In genomic region chr13:27304099-27304498, GRCh38 we compare ENCODE assay signal across 1 cellular context.
TF ChIP-seq lines count a peak whose summit lies in the region.

No MANE protein-coding gene starts in this region.

TF ChIP-seq in HEK293, 187 proteins besides CTCF, POLR2A, EP300 and RAD21 (continued from another document):
- TF ChIP-seq, protein P1, sequence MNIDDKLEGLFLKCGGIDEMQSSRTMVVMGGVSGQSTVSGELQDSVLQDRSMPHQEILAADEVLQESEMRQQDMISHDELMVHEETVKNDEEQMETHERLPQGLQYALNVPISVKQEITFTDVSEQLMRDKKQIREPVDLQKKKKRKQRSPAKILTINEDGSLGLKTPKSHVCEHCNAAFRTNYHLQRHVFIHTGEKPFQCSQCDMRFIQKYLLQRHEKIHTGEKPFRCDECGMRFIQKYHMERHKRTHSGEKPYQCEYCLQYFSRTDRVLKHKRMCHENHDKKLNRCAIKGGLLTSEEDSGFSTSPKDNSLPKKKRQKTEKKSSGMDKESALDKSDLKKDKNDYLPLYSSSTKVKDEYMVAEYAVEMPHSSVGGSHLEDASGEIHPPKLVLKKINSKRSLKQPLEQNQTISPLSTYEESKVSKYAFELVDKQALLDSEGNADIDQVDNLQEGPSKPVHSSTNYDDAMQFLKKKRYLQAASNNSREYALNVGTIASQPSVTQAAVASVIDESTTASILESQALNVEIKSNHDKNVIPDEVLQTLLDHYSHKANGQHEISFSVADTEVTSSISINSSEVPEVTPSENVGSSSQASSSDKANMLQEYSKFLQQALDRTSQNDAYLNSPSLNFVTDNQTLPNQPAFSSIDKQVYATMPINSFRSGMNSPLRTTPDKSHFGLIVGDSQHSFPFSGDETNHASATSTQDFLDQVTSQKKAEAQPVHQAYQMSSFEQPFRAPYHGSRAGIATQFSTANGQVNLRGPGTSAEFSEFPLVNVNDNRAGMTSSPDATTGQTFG (tag by site-specific recombination; IDR thresholded peaks at IDR 0.05; ENCODE audit: borderline replicate concordance) = no peak
- TF ChIP-seq ZNF629 (tag by site-specific recombination; IDR thresholded peaks at IDR 0.05) = no peak
- peak; percentile 97 for TF ChIP-seq ZNF10 (tag by site-specific recombination; IDR thresholded peaks at IDR 0.05)
